In the genomic region with DNA sequence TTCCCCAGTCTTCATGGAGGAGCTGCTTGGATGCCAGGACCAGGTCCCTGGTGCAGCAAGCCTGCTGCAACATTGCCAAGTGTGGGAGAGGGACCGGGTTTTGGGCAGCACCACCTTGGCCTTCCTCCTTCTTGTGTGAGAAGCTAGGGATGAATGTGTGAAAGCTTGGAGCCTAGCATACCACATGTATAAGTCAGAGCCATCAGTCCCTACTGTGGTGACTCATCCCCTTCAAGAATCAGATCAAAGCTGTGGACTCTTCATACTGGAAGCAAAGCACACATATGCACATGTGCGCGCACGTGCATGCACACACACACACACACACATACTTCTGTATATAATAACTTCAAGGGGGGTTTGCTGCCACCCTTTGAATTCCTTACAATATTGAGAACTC, we compare ENCODE assay signal across 1 cellular context.
TF ChIP-seq lines count a peak whose summit lies in the region.

No MANE protein-coding gene starts in this region.

TF ChIP-seq in GM23338, 12 proteins besides CTCF, POLR2A, EP300 and RAD21 (continued from another document):
- TF ChIP-seq, protein P1, sequence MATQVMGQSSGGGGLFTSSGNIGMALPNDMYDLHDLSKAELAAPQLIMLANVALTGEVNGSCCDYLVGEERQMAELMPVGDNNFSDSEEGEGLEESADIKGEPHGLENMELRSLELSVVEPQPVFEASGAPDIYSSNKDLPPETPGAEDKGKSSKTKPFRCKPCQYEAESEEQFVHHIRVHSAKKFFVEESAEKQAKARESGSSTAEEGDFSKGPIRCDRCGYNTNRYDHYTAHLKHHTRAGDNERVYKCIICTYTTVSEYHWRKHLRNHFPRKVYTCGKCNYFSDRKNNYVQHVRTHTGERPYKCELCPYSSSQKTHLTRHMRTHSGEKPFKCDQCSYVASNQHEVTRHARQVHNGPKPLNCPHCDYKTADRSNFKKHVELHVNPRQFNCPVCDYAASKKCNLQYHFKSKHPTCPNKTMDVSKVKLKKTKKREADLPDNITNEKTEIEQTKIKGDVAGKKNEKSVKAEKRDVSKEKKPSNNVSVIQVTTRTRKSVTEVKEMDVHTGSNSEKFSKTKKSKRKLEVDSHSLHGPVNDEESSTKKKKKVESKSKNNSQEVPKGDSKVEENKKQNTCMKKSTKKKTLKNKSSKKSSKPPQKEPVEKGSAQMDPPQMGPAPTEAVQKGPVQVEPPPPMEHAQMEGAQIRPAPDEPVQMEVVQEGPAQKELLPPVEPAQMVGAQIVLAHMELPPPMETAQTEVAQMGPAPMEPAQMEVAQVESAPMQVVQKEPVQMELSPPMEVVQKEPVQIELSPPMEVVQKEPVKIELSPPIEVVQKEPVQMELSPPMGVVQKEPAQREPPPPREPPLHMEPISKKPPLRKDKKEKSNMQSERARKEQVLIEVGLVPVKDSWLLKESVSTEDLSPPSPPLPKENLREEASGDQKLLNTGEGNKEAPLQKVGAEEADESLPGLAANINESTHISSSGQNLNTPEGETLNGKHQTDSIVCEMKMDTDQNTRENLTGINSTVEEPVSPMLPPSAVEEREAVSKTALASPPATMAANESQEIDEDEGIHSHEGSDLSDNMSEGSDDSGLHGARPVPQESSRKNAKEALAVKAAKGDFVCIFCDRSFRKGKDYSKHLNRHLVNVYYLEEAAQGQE (IDR thresholded peaks at IDR 0.05; ENCODE audit: unreplicated experiment) = no peak
- TF ChIP-seq ZNF331 (CRISPR knock-in tag; IDR thresholded peaks at IDR 0.05; ENCODE audit: low read depth) = no peak
- TF ChIP-seq, protein P2, sequence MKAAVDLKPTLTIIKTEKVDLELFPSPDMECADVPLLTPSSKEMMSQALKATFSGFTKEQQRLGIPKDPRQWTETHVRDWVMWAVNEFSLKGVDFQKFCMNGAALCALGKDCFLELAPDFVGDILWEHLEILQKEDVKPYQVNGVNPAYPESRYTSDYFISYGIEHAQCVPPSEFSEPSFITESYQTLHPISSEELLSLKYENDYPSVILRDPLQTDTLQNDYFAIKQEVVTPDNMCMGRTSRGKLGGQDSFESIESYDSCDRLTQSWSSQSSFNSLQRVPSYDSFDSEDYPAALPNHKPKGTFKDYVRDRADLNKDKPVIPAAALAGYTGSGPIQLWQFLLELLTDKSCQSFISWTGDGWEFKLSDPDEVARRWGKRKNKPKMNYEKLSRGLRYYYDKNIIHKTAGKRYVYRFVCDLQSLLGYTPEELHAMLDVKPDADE (IDR thresholded peaks at IDR 0.05) = no peak
